ENCODE assay signal across 19 cellular contexts in genomic region chr5:90877049-90877448, GRCh38.
"Had no signal": no experiment of that assay in that cellular context is flagged by ENCODE, and none has a peak within 500 bp of the region (broad histone marks: within the 10 kb centered on the region; RNA-seq: fewer than 3 reads in every experiment).

No MANE protein-coding gene starts in this region.

- H3K4me3 ChIP-seq: heart right ventricle, psoas muscle, testis, tibial nerve had no signal

- H3K4me3 Mint-ChIP-seq: endodermal cell; mesothelial cell of epicardium; natural killer cell; stimulated activated naive B cell treated with anti-CD40 and anti-IgM and Interleukin-4, amounts not matched to agents 10 μg/mL and 1 μg/mL and 100 μg/mL, for 72 hours; stimulated activated naive CD8-positive, alpha-beta T cell treated with anti-CD3 and anti-CD28 coated beads, Interleukin-15, amount 100 ng/mL, for 72 hours had no signal

- H3K4me1 Mint-ChIP-seq: natural killer cell; stimulated activated naive B cell treated with anti-CD40 and anti-IgM and Interleukin-4, amounts not matched to agents 10 μg/mL and 1 μg/mL and 100 μg/mL, for 72 hours had no signal

- H3K27ac ChIP-seq: psoas muscle, testis had no signal

- H3K4me1 ChIP-seq: psoas muscle, testis had no signal

- DNase-seq: cerebellar nuclear complex; effector CD4-positive, alpha-beta T cell; endodermal cell; heart right ventricle; islet precursor cell; left cardiac atrium; left ventricle myocardium superior; natural killer cell; psoas muscle; retina; stimulated activated CD4-positive, alpha-beta T cell treated with anti-CD3 and anti-CD28 coated beads, Interleukin-2, amount 100 ng/mL, for 24 hours; stimulated activated CD4-positive, alpha-beta T cell treated with anti-CD3 and anti-CD28 coated beads, Interleukin-4, amount 100 ng/mL, for 4 hours; stimulated activated naive B cell treated with anti-CD40 and anti-IgM and Interleukin-4, amounts not matched to agents 10 μg/mL and 1 μg/mL and 100 μg/mL, for 72 hours; stimulated activated naive CD8-positive, alpha-beta T cell treated with anti-CD3 and anti-CD28 coated beads, Interleukin-15, amount 100 ng/mL, for 72 hours; testis had no signal

- ATAC-seq: heart right ventricle; left cardiac atrium; left ventricle myocardium superior; natural killer cell; psoas muscle; sciatic nerve; stimulated activated naive B cell treated with anti-CD40 and anti-IgM and Interleukin-4, amounts not matched to agents 10 μg/mL and 1 μg/mL and 100 μg/mL, for 72 hours; stimulated activated naive CD8-positive, alpha-beta T cell treated with anti-CD3 and anti-CD28 coated beads, Interleukin-15, amount 100 ng/mL, for 72 hours had no signal

- H3K36me3 ChIP-seq: heart right ventricle, tibial nerve had no signal

- H3K9me3 ChIP-seq: heart right ventricle, psoas muscle, testis, tibial nerve had no signal

- H3K36me3 Mint-ChIP-seq: mesothelial cell of epicardium; natural killer cell; stimulated activated naive B cell treated with anti-CD40 and anti-IgM and Interleukin-4, amounts not matched to agents 10 μg/mL and 1 μg/mL and 100 μg/mL, for 72 hours had no signal

- H3K9me3 Mint-ChIP-seq: endodermal cell; mesothelial cell of epicardium; natural killer cell; stimulated activated naive B cell treated with anti-CD40 and anti-IgM and Interleukin-4, amounts not matched to agents 10 μg/mL and 1 μg/mL and 100 μg/mL, for 72 hours; stimulated activated naive CD8-positive, alpha-beta T cell treated with anti-CD3 and anti-CD28 coated beads, Interleukin-15, amount 100 ng/mL, for 72 hours had no signal

- H3K27ac Mint-ChIP-seq: endodermal cell; mesothelial cell of epicardium; natural killer cell; stimulated activated naive B cell treated with anti-CD40 and anti-IgM and Interleukin-4, amounts not matched to agents 10 μg/mL and 1 μg/mL and 100 μg/mL, for 72 hours; stimulated activated naive CD8-positive, alpha-beta T cell treated with anti-CD3 and anti-CD28 coated beads, Interleukin-15, amount 100 ng/mL, for 72 hours had no signal

- FAIRE-seq: colon had no signal
